Comparison of ENCODE assay signal across 1 cellular context in the genomic region with DNA sequence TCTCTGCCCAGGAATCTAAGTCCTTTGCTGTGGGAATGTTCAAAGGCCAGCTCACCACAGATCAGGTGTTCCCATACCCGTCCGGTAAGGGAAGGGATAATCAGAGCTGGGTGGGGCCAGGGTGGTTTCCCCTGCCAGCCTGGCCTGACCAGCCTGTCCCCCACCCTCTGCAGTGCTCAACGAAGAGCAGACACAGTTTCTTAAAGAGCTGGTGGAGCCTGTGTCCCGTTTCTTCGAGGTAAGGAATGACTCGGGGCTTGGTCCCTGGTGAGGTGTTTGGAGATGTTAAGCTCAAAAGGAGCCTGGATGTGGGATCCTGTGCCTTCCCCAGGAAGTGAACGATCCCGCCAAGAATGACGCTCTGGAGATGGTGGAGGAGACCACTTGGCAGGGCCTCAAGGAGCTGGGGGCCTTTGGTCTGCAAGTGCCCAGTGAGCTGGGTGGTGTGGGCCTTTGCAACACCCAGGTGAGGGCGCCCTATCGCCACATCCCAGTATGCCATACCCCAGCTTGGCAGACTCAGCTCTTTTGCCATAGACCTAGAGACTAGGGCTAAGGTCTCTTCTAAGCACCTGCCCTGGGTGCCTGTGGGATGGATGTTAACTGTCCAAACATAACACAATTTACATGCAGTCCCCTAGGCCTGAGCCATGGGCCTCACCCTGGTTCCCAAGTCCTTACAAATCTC.
TF ChIP-seq lines count a peak whose summit lies in the region.

No MANE protein-coding gene starts in this region.

TF ChIP-seq in GM12878, 131 proteins besides CTCF, POLR2A, EP300 and RAD21:
- TF ChIP-seq, protein P1, sequence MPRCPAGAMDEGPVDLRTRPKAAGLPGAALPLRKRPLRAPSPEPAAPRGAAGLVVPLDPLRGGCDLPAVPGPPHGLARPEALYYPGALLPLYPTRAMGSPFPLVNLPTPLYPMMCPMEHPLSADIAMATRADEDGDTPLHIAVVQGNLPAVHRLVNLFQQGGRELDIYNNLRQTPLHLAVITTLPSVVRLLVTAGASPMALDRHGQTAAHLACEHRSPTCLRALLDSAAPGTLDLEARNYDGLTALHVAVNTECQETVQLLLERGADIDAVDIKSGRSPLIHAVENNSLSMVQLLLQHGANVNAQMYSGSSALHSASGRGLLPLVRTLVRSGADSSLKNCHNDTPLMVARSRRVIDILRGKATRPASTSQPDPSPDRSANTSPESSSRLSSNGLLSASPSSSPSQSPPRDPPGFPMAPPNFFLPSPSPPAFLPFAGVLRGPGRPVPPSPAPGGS (IDR thresholded peaks at IDR 0.05; ENCODE audit: borderline replicate concordance, insufficient read depth, low read depth, low read length, poor library complexity, severe bottlenecking): peak; percentile 11
- TF ChIP-seq ATF7 (IDR thresholded peaks at IDR 0.05; ENCODE audit: low read depth) (no peak), TCF3 (IDR thresholded peaks at IDR 0.05; ENCODE audit: borderline replicate concordance, insufficient read depth, low read depth, low read length) (no peak), PML (IDR thresholded peaks at IDR 0.05; ENCODE audit: low read length) (no peak), ZNF217 (IDR thresholded peaks at IDR 0.05) (no peak), KLF5 (IDR thresholded peaks at IDR 0.05; ENCODE audit: partially characterized antibody) (no peak), CHD1 (IDR thresholded peaks at IDR 0.05; ENCODE audit: low read depth, low read length) (0 out of 2 replicates have a peak, but pooled peaks have one; percentile 10), HCFC1 (IDR thresholded peaks at IDR 0.05; ENCODE audit: low read length) (0 out of 2 replicates have a peak, but pooled peaks have one; percentile 28), RUNX3 (IDR thresholded peaks at IDR 0.05; ENCODE audit: low read length) (0 out of 2 replicates have a peak, but pooled peaks have one; percentile 5), KAT2A (conservative IDR thresholded peaks at IDR 0.05; ENCODE audit: control insufficient read depth, low read depth, low read length) (no peak), SUZ12 (IDR thresholded peaks at IDR 0.05; ENCODE audit: unreplicated experiment) (no peak), SMARCA5 (IDR thresholded peaks at IDR 0.05) (peak; percentile 79), SMC3 (IDR thresholded peaks at IDR 0.05; ENCODE audit: borderline replicate concordance, low read length) (peak; percentile 53; the same call in 1 of the 2 replicates), FOXM1 (IDR thresholded peaks at IDR 0.05; ENCODE audit: low read depth, low read length) (peak; percentile 38; the same call in 1 of the 2 replicates), E4F1 (IDR thresholded peaks at IDR 0.05; ENCODE audit: borderline replicate concordance, partially characterized antibody) (no peak), IKZF2 (IDR thresholded peaks at IDR 0.05) (no peak), SIN3A (IDR thresholded peaks at IDR 0.05; ENCODE audit: low read depth, low read length) (no peak), BHLHE40 (IDR thresholded peaks at IDR 0.05; ENCODE audit: borderline replicate concordance in 1 of 2, low read depth in 2 of 2, low read length in 1 of 2) (no peak)
- TF ChIP-seq, protein P2, sequence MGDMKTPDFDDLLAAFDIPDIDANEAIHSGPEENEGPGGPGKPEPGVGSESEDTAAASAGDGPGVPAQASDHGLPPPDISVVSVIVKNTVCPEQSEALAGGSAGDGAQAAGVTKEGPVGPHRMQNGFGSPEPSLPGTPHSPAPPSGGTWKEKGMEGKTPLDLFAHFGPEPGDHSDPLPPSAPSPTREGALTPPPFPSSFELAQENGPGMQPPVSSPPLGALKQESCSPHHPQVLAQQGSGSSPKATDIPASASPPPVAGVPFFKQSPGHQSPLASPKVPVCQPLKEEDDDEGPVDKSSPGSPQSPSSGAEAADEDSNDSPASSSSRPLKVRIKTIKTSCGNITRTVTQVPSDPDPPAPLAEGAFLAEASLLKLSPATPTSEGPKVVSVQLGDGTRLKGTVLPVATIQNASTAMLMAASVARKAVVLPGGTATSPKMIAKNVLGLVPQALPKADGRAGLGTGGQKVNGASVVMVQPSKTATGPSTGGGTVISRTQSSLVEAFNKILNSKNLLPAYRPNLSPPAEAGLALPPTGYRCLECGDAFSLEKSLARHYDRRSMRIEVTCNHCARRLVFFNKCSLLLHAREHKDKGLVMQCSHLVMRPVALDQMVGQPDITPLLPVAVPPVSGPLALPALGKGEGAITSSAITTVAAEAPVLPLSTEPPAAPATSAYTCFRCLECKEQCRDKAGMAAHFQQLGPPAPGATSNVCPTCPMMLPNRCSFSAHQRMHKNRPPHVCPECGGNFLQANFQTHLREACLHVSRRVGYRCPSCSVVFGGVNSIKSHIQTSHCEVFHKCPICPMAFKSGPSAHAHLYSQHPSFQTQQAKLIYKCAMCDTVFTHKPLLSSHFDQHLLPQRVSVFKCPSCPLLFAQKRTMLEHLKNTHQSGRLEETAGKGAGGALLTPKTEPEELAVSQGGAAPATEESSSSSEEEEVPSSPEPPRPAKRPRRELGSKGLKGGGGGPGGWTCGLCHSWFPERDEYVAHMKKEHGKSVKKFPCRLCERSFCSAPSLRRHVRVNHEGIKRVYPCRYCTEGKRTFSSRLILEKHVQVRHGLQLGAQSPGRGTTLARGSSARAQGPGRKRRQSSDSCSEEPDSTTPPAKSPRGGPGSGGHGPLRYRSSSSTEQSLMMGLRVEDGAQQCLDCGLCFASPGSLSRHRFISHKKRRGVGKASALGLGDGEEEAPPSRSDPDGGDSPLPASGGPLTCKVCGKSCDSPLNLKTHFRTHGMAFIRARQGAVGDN (IDR thresholded peaks at IDR 0.05): no peak
- TF ChIP-seq, protein P3, sequence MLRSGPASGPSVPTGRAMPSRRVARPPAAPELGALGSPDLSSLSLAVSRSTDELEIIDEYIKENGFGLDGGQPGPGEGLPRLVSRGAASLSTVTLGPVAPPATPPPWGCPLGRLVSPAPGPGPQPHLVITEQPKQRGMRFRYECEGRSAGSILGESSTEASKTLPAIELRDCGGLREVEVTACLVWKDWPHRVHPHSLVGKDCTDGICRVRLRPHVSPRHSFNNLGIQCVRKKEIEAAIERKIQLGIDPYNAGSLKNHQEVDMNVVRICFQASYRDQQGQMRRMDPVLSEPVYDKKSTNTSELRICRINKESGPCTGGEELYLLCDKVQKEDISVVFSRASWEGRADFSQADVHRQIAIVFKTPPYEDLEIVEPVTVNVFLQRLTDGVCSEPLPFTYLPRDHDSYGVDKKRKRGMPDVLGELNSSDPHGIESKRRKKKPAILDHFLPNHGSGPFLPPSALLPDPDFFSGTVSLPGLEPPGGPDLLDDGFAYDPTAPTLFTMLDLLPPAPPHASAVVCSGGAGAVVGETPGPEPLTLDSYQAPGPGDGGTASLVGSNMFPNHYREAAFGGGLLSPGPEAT (IDR thresholded peaks at IDR 0.05; ENCODE audit: low read depth): no peak
